Comparison of ENCODE assay signal across 8 cellular contexts in the genomic region with DNA sequence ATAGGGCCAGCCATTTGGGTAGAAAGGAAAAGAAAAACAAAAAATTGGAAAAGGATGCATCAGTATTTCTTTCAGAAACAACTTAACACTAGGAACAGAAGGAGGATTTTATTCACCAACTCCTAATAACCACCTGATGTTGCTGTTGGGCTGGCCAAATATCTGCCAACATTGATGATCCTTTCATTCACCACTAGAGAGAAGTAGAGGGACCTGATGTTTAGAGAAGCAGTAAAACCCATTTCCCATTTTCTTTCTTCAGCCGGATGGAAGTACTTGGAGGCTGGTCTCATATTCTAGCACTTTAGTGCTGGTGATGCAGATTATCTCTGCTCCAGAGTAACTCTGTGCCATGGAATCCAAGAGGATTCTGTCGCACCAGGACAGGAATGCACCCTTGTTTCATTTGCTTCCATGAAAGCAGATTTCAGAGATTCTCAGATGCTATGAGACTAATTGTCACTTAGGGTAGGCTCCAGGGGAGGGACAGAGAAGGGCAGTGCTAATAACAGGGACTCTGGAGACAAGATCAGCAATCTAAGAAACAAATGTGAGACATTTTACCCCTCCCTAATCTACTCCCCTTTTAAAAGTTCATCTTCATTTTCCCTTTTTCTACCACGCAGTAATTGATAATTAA. TPM values are rescaled to one million over a fixed set of nuclear protein-coding genes. Genes with fewer than 3 reads are reported as not detected.
DNase-seq lines count a peak whose midpoint lies in the region; ATAC-seq and TF ChIP-seq lines count a peak whose summit lies in the region.

No MANE protein-coding gene starts in this region.

- H3K27ac ChIP-seq in C4-2B (no peak overlapping the region), right cardiac atrium (ENCODE audit: low read length) (peak overlapping the region; percentile 25), testis (no peak overlapping the region)

- H3K36me3 ChIP-seq in testis (ENCODE audit: low read depth, missing control alignments): no peaks in the 10 kb centered on the region

- TF ChIP-seq CTCF in C4-2B (conservative IDR thresholded peaks at IDR 0.05): peak; percentile 45
- peak; percentile 53 for TF ChIP-seq CTCF in GM13976 (IDR thresholded peaks at IDR 0.05; ENCODE audit: borderline replicate concordance, control extremely low read depth, extremely low read depth, insufficient read depth, missing control alignments)
- peak; percentile 58 for TF ChIP-seq CTCF in activated CD8-positive, alpha-beta T cell treated with anti-CD3 and anti-CD28 coated beads for 36 hours (IDR thresholded peaks at IDR 0.05)
- TF ChIP-seq CTCF in testis (IDR thresholded peaks at IDR 0.05): peak; percentile 41 to 58 (median 45)

- DNase-seq in GM13976 (ENCODE audit: low spot score) (peak; percentile 69), NCI-H446 treated with DMSO at 0.1 percent for 48 hours (lab: John Stamatoyannopoulos, UW) (peak; percentile 35), right cardiac atrium (no peak), testis (peak; percentile 57), activated T-cell treated with anti-CD3 and anti-CD28 coated beads for 4 hours (no peak)
- DNase-seq in activated CD8-positive, alpha-beta T cell treated with anti-CD3 and anti-CD28 coated beads for 36 hours: peak; percentile 46

- in situ Hi-C loops in GM13976 (cut with MboI; ENCODE audit: low sequenced_read_pairs, unreplicated experiment): loop anchor here (5.0 to 25.0 kb wide), 4 partner anchors 205 to 527 kb away; no protein-coding TSS in a partner anchor

- no peak overlapping the region for H3K4me3 Mint-ChIP-seq in activated CD8-positive, alpha-beta T cell treated with anti-CD3 and anti-CD28 coated beads for 36 hours

- H3K27ac Mint-ChIP-seq in activated CD8-positive, alpha-beta T cell treated with anti-CD3 and anti-CD28 coated beads for 36 hours: no peak overlapping the region

- peaks cover 3% of the 10 kb centered on the region for H3K9me3 Mint-ChIP-seq in activated CD8-positive, alpha-beta T cell treated with anti-CD3 and anti-CD28 coated beads for 36 hours

- 27% methylated on average over 3 of the region's 3 CpGs for WGBS in right cardiac atrium
- 39 to 51% methylated on average over 3 of the region's 3 CpGs for whole genome bisulfite sequencing in testis, 2 donors

- POLR2A ChIA-PET in activated CD8-positive, alpha-beta T cell treated with anti-CD3 and anti-CD28 coated beads for 36 hours (lab: Charles Lee): no interaction called here

- H3K9me3 ChIP-seq in right cardiac atrium (ENCODE audit: control insufficient read depth, low read length) (no peaks in the 10 kb centered on the region), testis (no peaks in the 10 kb centered on the region)

- intact Hi-C loops in activated CD8-positive, alpha-beta T cell treated with anti-CD3 and anti-CD28 coated beads for 36 hours (cut with micrococcal nuclease): loop anchor here (5.0 kb wide), 2 partner anchors 43 to 527 kb away; partner anchors contain the start of gene ATAD1
- intact Hi-C loops in right cardiac atrium (cut with DNase I) (loop anchor here in 2 of 4 donors (5.0 to 10.0 kb wide), 5 partner anchors 255 to 527 kb away; no protein-coding TSS in a partner anchor), testis (cut with DNase I; ENCODE audit: low total_unique reads) (loop anchor here (10.0 kb wide), 2 partner anchors 185 to 525 kb away; no protein-coding TSS in a partner anchor)

- CTCF ChIA-PET in activated CD8-positive, alpha-beta T cell treated with anti-CD3 and anti-CD28 coated beads for 36 hours (lab: Charles Lee): interaction anchor here (1.0 to 7.5 kb wide), 4 partner anchors 8 to 695 kb away, joined by 3 to 63 read pairs (median 4); no protein-coding TSS in a partner anchor

- H3K36me3 Mint-ChIP-seq in activated CD8-positive, alpha-beta T cell treated with anti-CD3 and anti-CD28 coated beads for 36 hours (ENCODE audit: low read depth): peaks cover 11% of the 10 kb centered on the region

- H3K4me3 ChIP-seq in right cardiac atrium (ENCODE audit: low read length): no peak overlapping the region
- H3K4me3 ChIP-seq in testis: no peak overlapping the region

- H3K4me1 Mint-ChIP-seq in activated CD8-positive, alpha-beta T cell treated with anti-CD3 and anti-CD28 coated beads for 36 hours (ENCODE audit: low read depth): peaks cover 22% of the 10 kb centered on the region

- no peaks in the 10 kb centered on the region for H3K27me3 Mint-ChIP-seq in activated CD8-positive, alpha-beta T cell treated with anti-CD3 and anti-CD28 coated beads for 36 hours

- TF ChIP-seq POLR2A in testis (IDR thresholded peaks at IDR 0.05): no peak

- H3K4me1 ChIP-seq in right cardiac atrium (ENCODE audit: control insufficient read depth, insufficient read depth, low read length) (no peaks in the 10 kb centered on the region), testis (peaks cover 11% of the 10 kb centered on the region)

- H3K27me3 ChIP-seq in right cardiac atrium (ENCODE audit: control insufficient read depth, insufficient read depth): no peaks in the 10 kb centered on the region
- no peaks in the 10 kb centered on the region for H3K27me3 ChIP-seq in testis

- ATAC-seq in activated CD8-positive, alpha-beta T cell treated with anti-CD3 and anti-CD28 coated beads for 36 hours: no peak
- ATAC-seq in right cardiac atrium (no peak), GM21723 (IDR thresholded peaks at IDR 0.05; ENCODE audit: unreplicated experiment) (no peak)

RNA-seq across cellular contexts. Expression of gene KLLN, which starts 3.1 kb away (rescaled TPM):
- total RNA-seq in activated CD8-positive, alpha-beta T cell treated with anti-CD3 and anti-CD28 coated beads for 36 hours: under 1 TPM; 0.43 to 0.61 TPM
- under 1 TPM; 0.42 to 0.93 (median 0.49) TPM for total RNA-seq in right cardiac atrium
- polyA plus RNA-seq in right cardiac atrium: 0.29 TPM
- total RNA-seq in testis: 1 to 10 TPM; 2.0 to 3.9 TPM
- polyA plus RNA-seq in testis (ENCODE audit: insufficient read depth, low read depth, low replicate concordance): 2.0 TPM

RNA-seq across cellular contexts. Expression of gene PTEN, which starts 3.1 kb away (rescaled TPM):
- 10 to 100 TPM; 48.9 to 51.8 TPM for total RNA-seq in activated CD8-positive, alpha-beta T cell treated with anti-CD3 and anti-CD28 coated beads for 36 hours
- 10 to 100 TPM; 72.5 to 80.2 (median 75.5) TPM for total RNA-seq in right cardiac atrium
- 28.2 TPM for polyA plus RNA-seq in right cardiac atrium
- total RNA-seq in testis: 100 to 1,000 TPM in 1 of 2 donors, 10 to 100 TPM in 1; 85.4 to 118 TPM
- polyA plus RNA-seq in testis (ENCODE audit: insufficient read depth, low read depth, low replicate concordance): 96.8 TPM

RNA-seq across cellular contexts. Expression of gene ATAD1, which starts 42.2 kb away (rescaled TPM):
- 10 to 100 TPM; 43.8 to 49.3 TPM for total RNA-seq in activated CD8-positive, alpha-beta T cell treated with anti-CD3 and anti-CD28 coated beads for 36 hours
- 100 to 1,000 TPM in 3 of 4 donors, 10 to 100 TPM in 1; 96.8 to 163 (median 111) TPM for total RNA-seq in right cardiac atrium
- polyA plus RNA-seq in right cardiac atrium: 46.3 TPM
- 100 to 1,000 TPM in 1 of 2 donors, 10 to 100 TPM in 1; 68.5 to 107 TPM for total RNA-seq in testis
- polyA plus RNA-seq in testis (ENCODE audit: insufficient read depth, low read depth, low replicate concordance): 162 TPM

Comparison
In these comparisons a context has a peak if more than half of its experiments do, and no peak if none do; other contexts are left out.
1. DNase-seq: peak in GM13976 (single experiment), NCI-H446 treated with DMSO at 0.1 percent for 48 hours (single experiment), activated CD8-positive, alpha-beta T cell treated with anti-CD3 and anti-CD28 coated beads for 36 hours (single experiment) and testis (single experiment); none in right cardiac atrium (0 of 3) and activated T-cell treated with anti-CD3 and anti-CD28 coated beads for 4 hours (single experiment).
2. Peak in every context shown above with its lines, with median percentiles within 50 percentile points of each other: CTCF ChIP-seq.